In the genomic region with DNA sequence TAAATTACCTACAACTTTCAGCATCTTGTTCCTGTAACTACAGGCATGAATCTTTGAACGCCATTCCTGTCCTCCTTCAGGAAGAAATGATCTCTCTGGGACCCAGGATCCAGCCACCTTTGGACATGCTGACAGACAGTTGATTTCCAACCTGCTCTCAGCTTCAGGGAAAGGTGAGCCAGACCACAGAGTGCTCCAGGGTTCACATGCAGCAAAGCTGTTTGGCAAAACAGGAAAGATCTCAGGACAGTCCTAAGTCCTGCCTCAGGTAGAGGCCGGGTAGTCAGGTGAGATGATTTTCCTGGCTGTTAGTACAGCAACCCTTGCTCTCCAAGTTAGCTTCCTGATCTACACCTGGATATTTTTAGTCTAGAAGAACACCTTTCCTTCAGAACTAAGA, we compare ENCODE assay signal across 24 cellular contexts. TPM values are rescaled to one million over a fixed set of nuclear protein-coding genes. Genes with fewer than 3 reads are reported as not detected.
"Had no signal": no experiment of that assay in that cellular context is flagged by ENCODE, and none has a peak within 500 bp of the region (broad histone marks: within the 10 kb centered on the region; RNA-seq: fewer than 3 reads in every experiment).

No MANE protein-coding gene starts in this region.

- H3K27ac ChIP-seq: HL-60, SJSA1, SK-N-MC had no signal

- H3K4me1 ChIP-seq: SJSA1 had no signal

- H3K4me3 ChIP-seq: SJSA1, SK-N-MC had no signal

- FAIRE-seq: HTR-8/SVneo, RCC 7860 had no signal

- H3K36me3 ChIP-seq: SJSA1 had no signal

- DNase-seq: KBM-7, NCI-H1092, NCI-H1105 treated with DMSO at 0.1 percent for 48 hours, NCI-H1417 treated with DMSO at 0.1 percent for 48 hours, NCI-H146, NCI-H1694 treated with DMSO at 0.1 percent for 48 hours, NCI-H1930, NCI-H2081, NCI-H2107, NCI-H2227 treated with DMSO at 0.1 percent for 48 hours, NCI-H524 treated with DMSO at 0.1 percent for 48 hours, NCI-H69, NCI-H774, Right ventricle myocardium superior, RPMI8226, SIG-M5 had no signal

RNA-seq across cellular contexts. Expression of gene SLC15A1, which starts 9.1 kb away (rescaled TPM):
- total RNA-seq: LHCN-M2, MCF 10A, NCI-H460, Right ventricle myocardium superior, SJSA1 had no signal
